ENCODE assay signal across 32 cellular contexts in the genomic region with DNA sequence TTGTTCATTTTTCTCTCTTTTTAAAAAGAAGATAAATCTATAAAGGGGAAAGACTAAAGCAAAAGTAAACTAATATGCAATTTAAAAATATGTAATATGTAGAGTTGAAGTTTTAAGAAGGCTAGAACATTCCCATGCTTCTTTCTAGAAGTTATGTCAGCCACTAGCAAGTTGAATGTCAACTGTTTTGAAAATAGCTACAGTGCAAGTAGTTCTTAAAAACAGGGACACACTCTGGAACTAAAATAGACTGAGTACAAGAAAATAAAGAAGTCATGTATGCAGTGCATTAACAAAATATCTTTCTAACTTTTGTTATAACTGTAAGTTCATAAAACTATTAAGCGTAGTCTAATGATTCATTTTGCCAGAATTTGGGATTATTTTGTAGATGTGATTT. TPM values are rescaled to one million over a fixed set of nuclear protein-coding genes. Genes with fewer than 3 reads are reported as not detected.
"Had no signal": no experiment of that assay in that cellular context is flagged by ENCODE, and none has a peak within 500 bp of the region (broad histone marks: within the 10 kb centered on the region; RNA-seq: fewer than 3 reads in every experiment).

No MANE protein-coding gene starts in this region.

- H3K27ac ChIP-seq: ascending aorta, breast epithelium, cardiac muscle cell, coronary artery, dorsolateral prefrontal cortex, WERI-Rb-1 had no signal

- FAIRE-seq: frontal cortex had no signal

- H3K4me3 ChIP-seq: ascending aorta, breast epithelium, cardiac muscle cell, coronary artery, dorsolateral prefrontal cortex had no signal

- H3K36me3 ChIP-seq: breast epithelium had no signal

- ATAC-seq: activated CD4-positive, CD25-positive, alpha-beta regulatory T cell treated with anti-CD3 and anti-CD28 coated beads, Interleukin-2, amount 50 U/mL, for 24 hours; activated CD8-positive, alpha-beta T cell treated with anti-CD3 and anti-CD28 coated beads for 36 hours; activated naive CD8-positive, alpha-beta T cell treated with anti-CD3 and anti-CD28 coated beads, Interleukin-2, amount 50 U/mL, for 24 hours; activated T-cell treated with anti-CD3 and anti-CD28 coated beads, Interleukin-2, amount 50 U/mL, for 4 hours; activated T-helper 17 cell treated with anti-CD3 and anti-CD28 coated beads, Interleukin-2, amount 50 U/mL, for 72 hours; esophagus mucosa; T-cell had no signal

- H3K27me3 ChIP-seq: ascending aorta, breast epithelium, cardiac muscle cell, dorsolateral prefrontal cortex had no signal

- DNase-seq: activated B cell treated with CpG ODN at 0.5 μM for 24 hours; activated CD4-positive, alpha-beta T cell treated with anti-CD3 and anti-CD28 coated beads for 48 hours; activated CD4-positive, alpha-beta T cell treated with anti-CD3 and anti-CD28 coated beads, Interleukin-2, amount 50 U/mL, for 1 hour; activated CD4-positive, alpha-beta T cell treated with anti-CD3 and anti-CD28 coated beads, Interleukin-2, amount 50 U/mL, for 48 hours; activated CD8-positive, alpha-beta memory T cell treated with anti-CD3 and anti-CD28 coated beads for 24 hours; activated CD8-positive, alpha-beta T cell treated with anti-CD3 and anti-CD28 coated beads for 36 hours; activated effector memory CD4-positive, alpha-beta T cell treated with Interleukin-2 at 50 U/mL for 16 hours; activated gamma-delta T cell treated with Interleukin-2 at 50 U/mL for 16 hours; activated naive CD4-positive, alpha-beta T cell treated with anti-CD3 and anti-CD28 coated beads, Interleukin-2, amount 50 U/mL, for 16 hours; activated naive CD4-positive, alpha-beta T cell treated with Interleukin-2 at 50 U/mL for 16 hours; activated naive CD8-positive, alpha-beta T cell treated with anti-CD3 and anti-CD28 coated beads for 36 hours; activated naive CD8-positive, alpha-beta T cell treated with anti-CD3 and anti-CD28 coated beads, Interleukin-2, amount 50 U/mL, for 24 hours; activated T-cell treated with anti-CD3 and anti-CD28 coated beads, Interleukin-2, amount 50 U/mL, for 4 hours; dorsolateral prefrontal cortex; effector memory CD4-positive, alpha-beta T cell; endodermal cell; foreskin fibroblast; glutamatergic neuron; SW 1271; T-cell; T-helper 9 cell; WERI-Rb-1 had no signal

- H3K9me3 ChIP-seq: ascending aorta, breast epithelium had no signal

- H3K4me1 ChIP-seq: ascending aorta, breast epithelium had no signal

RNA-seq across cellular contexts. Expression of gene TAL2, which starts 40.0 kb away (rescaled TPM):
- total RNA-seq: activated CD8-positive, alpha-beta T cell treated with anti-CD3 and anti-CD28 coated beads for 36 hours; activated naive CD8-positive, alpha-beta T cell treated with anti-CD3 and anti-CD28 coated beads for 36 hours; activated T-helper 17 cell treated with anti-CD3 and anti-CD28 coated beads, Interleukin-2, amount 50 U/mL, for 72 hours; ascending aorta; breast epithelium; cardiac muscle cell; epithelial cell of proximal tubule; esophagus mucosa; T-cell; T-helper 2 cell treated with Interferon-gamma antibody and Interleukin-4, amounts not matched to agents 100 ng/mL and 5 ng/mL, for 36 hours had no signal
